30 cellular contexts compared by ENCODE assay signal in genomic region chr10:35396560-35397434, GRCh38.
DNase-seq lines count a peak whose midpoint lies in the region; ATAC-seq and TF ChIP-seq lines count a peak whose summit lies in the region.
"Had no signal": no experiment of that assay in that cellular context is flagged by ENCODE, and none has a peak within 500 bp of the region (broad histone marks: within the 10 kb centered on the region; RNA-seq: fewer than 3 reads in every experiment).

No MANE protein-coding gene starts in this region.

- no peak overlapping the region for H3T11ph ChIP-seq in H9 (ENCODE audit: low read length)

- H3K4me1 ChIP-seq in H9 (ENCODE audit: insufficient read depth, low read length) (peaks cover 27% of the 10 kb centered on the region; the same call in 1 of the 2 replicates), endodermal cell (ENCODE audit: control insufficient read depth, insufficient read depth, low read length) (peaks cover 28% of the 10 kb centered on the region)
- H3K4me1 ChIP-seq: uterus had no signal

- no peak overlapping the region for H2BK5ac ChIP-seq in H9 (ENCODE audit: insufficient read length, low read length)

- no peak for DNase-seq in CD14-positive monocyte (ENCODE audit: low spot score)
- no peak for DNase-seq in H9
- peak; percentile 47 for DNase-seq in endodermal cell
- no peak for DNase-seq in nephron progenitor cell
- DNase-seq in NCI-H446 (lab: John Stamatoyannopoulos, UW), result no peak
- no peak for DNase-seq in DMS114 treated with DMSO at 0.1 percent for 48 hours (lab: John Stamatoyannopoulos, UW; ENCODE audit: unreplicated experiment)
- DNase-seq: activated CD4-positive, alpha-beta T cell treated with anti-CD3 and anti-CD28 coated beads for 36 hours; activated CD8-positive, alpha-beta memory T cell treated with anti-CD3 and anti-CD28 coated beads for 24 hours; activated effector memory CD4-positive, alpha-beta T cell treated with anti-CD3 and anti-CD28 coated beads, Interleukin-2, amount 50 U/mL, for 16 hours; activated naive CD8-positive, alpha-beta T cell treated with anti-CD3 and anti-CD28 coated beads, Interleukin-2, amount 10 ng/mL, durations not matched to agents 7 days and 5 days; CD4-positive, alpha-beta T cell; gastrocnemius medialis; HFFc6; left lung; NCI-H187 treated with DMSO at 0.1 percent for 48 hours; posterior cingulate gyrus; SK-N-SH; stimulated activated CD4-positive, alpha-beta T cell treated with anti-CD3 and anti-CD28 coated beads, Interleukin-12 subunit alpha, Interleukin-12 subunit beta, amount 100 ng/mL, for 4 hours; stimulated activated CD4-positive, alpha-beta T cell treated with anti-CD3 and anti-CD28 coated beads, Interleukin-4, amount 100 ng/mL, for 1 hour; stimulated activated naive B cell treated with anti-CD40 and anti-IgM and Interleukin-4, amounts not matched to agents 10 μg/mL and 1 μg/mL and 100 μg/mL, for 72 hours; uterus had no signal

- no peak overlapping the region for H2AK5ac ChIP-seq in H9 (ENCODE audit: insufficient read length, low read length)

- H3K4me3 Mint-ChIP-seq in CD14-positive monocyte, result no peak overlapping the region
- H3K4me3 Mint-ChIP-seq in H9, result no peak overlapping the region; a peak in 1 of 5 replicates
- H3K4me3 Mint-ChIP-seq in endodermal cell, result no peak overlapping the region
- no peak overlapping the region for H3K4me3 Mint-ChIP-seq in nephron progenitor cell
- H3K4me3 Mint-ChIP-seq: activated CD4-positive, alpha-beta T cell treated with anti-CD3 and anti-CD28 coated beads for 36 hours; activated naive CD8-positive, alpha-beta T cell treated with anti-CD3 and anti-CD28 coated beads, Interleukin-2, amount 10 ng/mL, durations not matched to agents 7 days and 5 days; CD4-positive, alpha-beta T cell; central memory CD8-positive, alpha-beta T cell; dendritic cell treated with granulocyte-macrophage colony-stimulating factor and Interleukin-4, amounts not matched to agents 40 ng/mL and 50 ng/mL, for 4 days; HFFc6; natural killer cell treated with Interleukin-12 subunit alpha and Interleukin-12 subunit beta and Interleukin-15 and Interleukin-18, amount 100 ng/mL, for 72 hours; stimulated activated naive B cell treated with anti-CD40 and anti-IgM and Interleukin-4, amounts not matched to agents 10 μg/mL and 1 μg/mL and 100 μg/mL, for 72 hours; T-helper 1 cell treated with Interleukin-12 subunit alpha and Interleukin-12 subunit beta and Interleukin-4 antibody, amounts not matched to agents 30 μg/mL and 1 μg/mL, for 36 hours had no signal

- peaks cover 15% of the 10 kb centered on the region for H3K79me1 ChIP-seq in H9 (ENCODE audit: insufficient read depth, low read depth, low read length, poor library complexity, severe bottlenecking)

- H3K27ac Mint-ChIP-seq in CD14-positive monocyte, result peak overlapping the region in 5 of 7 donors; percentile 14 to 54 (median 42)
- H3K27ac Mint-ChIP-seq in H9, result peak overlapping the region; percentile 33 to 66 (median 65); a peak in 5 of 7 replicates
- H3K27ac Mint-ChIP-seq in endodermal cell, result no peak overlapping the region
- peak overlapping the region; percentile 47 for H3K27ac Mint-ChIP-seq in nephron progenitor cell
- H3K27ac Mint-ChIP-seq: activated CD4-positive, alpha-beta T cell treated with anti-CD3 and anti-CD28 coated beads for 36 hours; activated naive CD8-positive, alpha-beta T cell treated with anti-CD3 and anti-CD28 coated beads, Interleukin-2, amount 10 ng/mL, durations not matched to agents 7 days and 5 days; CD4-positive, alpha-beta T cell; dendritic cell treated with granulocyte-macrophage colony-stimulating factor and Interleukin-4, amounts not matched to agents 40 ng/mL and 50 ng/mL, for 4 days; HFFc6; natural killer cell treated with Interleukin-12 subunit alpha and Interleukin-12 subunit beta and Interleukin-15 and Interleukin-18, amount 100 ng/mL, for 72 hours; stimulated activated naive B cell treated with anti-CD40 and anti-IgM and Interleukin-4, amounts not matched to agents 10 μg/mL and 1 μg/mL and 100 μg/mL, for 72 hours; T-helper 1 cell treated with Interleukin-12 subunit alpha and Interleukin-12 subunit beta and Interleukin-4 antibody, amounts not matched to agents 30 μg/mL and 1 μg/mL, for 36 hours had no signal

- no peaks in the 10 kb centered on the region for H4K20me1 ChIP-seq in H9 (ENCODE audit: control insufficient read depth, insufficient read depth, insufficient read length)

- no peak overlapping the region for H4K5ac ChIP-seq in H9 (ENCODE audit: insufficient read length, low read depth, low read length)

- H2BK15ac ChIP-seq in H9 (ENCODE audit: low read depth, low read length), result no peak overlapping the region; the same call in 1 of the 2 replicates

- peaks cover 2% of the 10 kb centered on the region in 2 donors for H3K36me3 Mint-ChIP-seq in CD14-positive monocyte
- peaks cover 0 to 1% (median under 1%) of the 10 kb centered on the region in 3 experiments; a peak in 4 of 7 replicates for H3K36me3 Mint-ChIP-seq in H9 (ENCODE audit: insufficient read depth in 1 of 3, low read depth in 3 of 3)
- no peaks in the 10 kb centered on the region for H3K36me3 Mint-ChIP-seq in endodermal cell (ENCODE audit: low read depth)
- H3K36me3 Mint-ChIP-seq in nephron progenitor cell (ENCODE audit: low read depth), result no peaks in the 10 kb centered on the region

- intact Hi-C loops in CD14-positive monocyte (cut with micrococcal nuclease), result no loop called here

- H3K23me2 ChIP-seq in H9 (ENCODE audit: insufficient read length, low read depth, low read length, poor library complexity, severe bottlenecking), result no peaks in the 10 kb centered on the region

- H3K4ac ChIP-seq in H9 (ENCODE audit: low read depth, low read length), result no peak overlapping the region

- no peak for TF ChIP-seq CTCF in CD14-positive monocyte (IDR thresholded peaks at IDR 0.05)
- TF ChIP-seq CTCF in H9 (conservative IDR thresholded peaks at IDR 0.05), result no peak
- no peak for TF ChIP-seq CTCF in endodermal cell (conservative IDR thresholded peaks at IDR 0.05)
- TF ChIP-seq CTCF in nephron progenitor cell (IDR thresholded peaks at IDR 0.05), result no peak

- no peak overlapping the region for H2BK20ac ChIP-seq in H9 (ENCODE audit: low read depth, low read length, poor library complexity, severe bottlenecking)

- H3K9me3 Mint-ChIP-seq in CD14-positive monocyte (peaks cover 0 to 3% (median 0%) of the 10 kb centered on the region in 7 donors), H9 (peaks cover 0 to under 1% of the 10 kb centered on the region in 2 experiments; a peak in 2 of 5 replicates), endodermal cell (peaks cover under 1% of the 10 kb centered on the region), nephron progenitor cell (peaks cover 1% of the 10 kb centered on the region)
- H3K9me3 Mint-ChIP-seq: activated naive CD8-positive, alpha-beta T cell treated with anti-CD3 and anti-CD28 coated beads, Interleukin-2, amount 10 ng/mL, durations not matched to agents 7 days and 5 days; central memory CD8-positive, alpha-beta T cell; natural killer cell treated with Interleukin-12 subunit alpha and Interleukin-12 subunit beta and Interleukin-15 and Interleukin-18, amount 100 ng/mL, for 72 hours; stimulated activated naive B cell treated with anti-CD40 and anti-IgM and Interleukin-4, amounts not matched to agents 10 μg/mL and 1 μg/mL and 100 μg/mL, for 72 hours had no signal

- no peak overlapping the region for H3K4me3 ChIP-seq in endodermal cell (ENCODE audit: low read length)
- H3K4me3 ChIP-seq: gastrocnemius medialis, left lung, thoracic aorta, uterus had no signal

- H3K27me3 Mint-ChIP-seq in CD14-positive monocyte (ENCODE audit: low read depth in 3 of 3) (no peaks in the 10 kb centered on the region), H9 (ENCODE audit: low read depth) (no peaks in the 10 kb centered on the region), endodermal cell (ENCODE audit: insufficient read depth) (no peaks in the 10 kb centered on the region), nephron progenitor cell (ENCODE audit: low read depth, poor library complexity) (no peaks in the 10 kb centered on the region)
- H3K27me3 Mint-ChIP-seq: activated CD4-positive, alpha-beta T cell treated with anti-CD3 and anti-CD28 coated beads for 36 hours; activated naive CD8-positive, alpha-beta T cell treated with anti-CD3 and anti-CD28 coated beads, Interleukin-2, amount 10 ng/mL, durations not matched to agents 7 days and 5 days; CD4-positive, alpha-beta T cell; central memory CD8-positive, alpha-beta T cell; dendritic cell treated with granulocyte-macrophage colony-stimulating factor and Interleukin-4, amounts not matched to agents 40 ng/mL and 50 ng/mL, for 4 days; natural killer cell treated with Interleukin-12 subunit alpha and Interleukin-12 subunit beta and Interleukin-15 and Interleukin-18, amount 100 ng/mL, for 72 hours; stimulated activated naive B cell treated with anti-CD40 and anti-IgM and Interleukin-4, amounts not matched to agents 10 μg/mL and 1 μg/mL and 100 μg/mL, for 72 hours had no signal

- no peak overlapping the region for H3K56ac ChIP-seq in H9 (ENCODE audit: insufficient read length, low read depth, low read length)

- H2AFZ ChIP-seq in H9 (ENCODE audit: low read length), result no peak overlapping the region

- no peak overlapping the region for H3K23ac ChIP-seq in H9 (ENCODE audit: insufficient read length, low read depth, low read length)

- H4K8ac ChIP-seq in H9 (replicated peaks; ENCODE audit: insufficient read length, low read depth, low read length), result no peak overlapping the region

- no peak for ATAC-seq in HG03354 (IDR thresholded peaks at IDR 0.05; ENCODE audit: poor library complexity, severe bottlenecking, unreplicated experiment)
- ATAC-seq: activated CD4-positive, alpha-beta T cell treated with anti-CD3 and anti-CD28 coated beads for 36 hours; gastrocnemius medialis; left lung; natural killer cell treated with Interleukin-12 subunit alpha and Interleukin-12 subunit beta and Interleukin-15 and Interleukin-18, amount 100 ng/mL, for 72 hours; sciatic nerve; stimulated activated naive B cell treated with anti-CD40 and anti-IgM and Interleukin-4, amounts not matched to agents 10 μg/mL and 1 μg/mL and 100 μg/mL, for 72 hours had no signal

- peak overlapping the region; percentile 60 for H3K18ac ChIP-seq in H9 (ENCODE audit: insufficient read length, low read depth, low read length)

- H3K9me3 ChIP-seq in H9 (ENCODE audit: control insufficient read depth, low read depth, low read length) (no peaks in the 10 kb centered on the region), endodermal cell (ENCODE audit: control insufficient read depth, low read length) (no peaks in the 10 kb centered on the region)
- H3K9me3 ChIP-seq: gastrocnemius medialis, left lung, SK-N-SH, thoracic aorta, uterus had no signal

- H2BK120ac ChIP-seq in H9 (ENCODE audit: low read depth, low read length, poor library complexity, severe bottlenecking), result no peak overlapping the region

- peaks cover 17% of the 10 kb centered on the region; the same call in 1 of the 2 replicates for H3K79me2 ChIP-seq in H9 (ENCODE audit: insufficient read depth, low read length)

- H3K27ac ChIP-seq in H9 (ENCODE audit: insufficient read length, low read depth, low read length), result no peak overlapping the region
- no peak overlapping the region for H3K27ac ChIP-seq in endodermal cell (ENCODE audit: low read depth, low read length)
- H3K27ac ChIP-seq: HL-60, left lung, RWPE1, thoracic aorta, uterus had no signal

- H2BK12ac ChIP-seq in H9 (ENCODE audit: insufficient read length, low read depth, low read length), result no peak overlapping the region

- H3K4me1 Mint-ChIP-seq in CD14-positive monocyte (peaks cover 49% of the 10 kb centered on the region), H9 (peaks cover 79 to 82% of the 10 kb centered on the region in 2 experiments), endodermal cell (peaks cover 71% of the 10 kb centered on the region), nephron progenitor cell (peaks cover 81% of the 10 kb centered on the region)
- H3K4me1 Mint-ChIP-seq: activated naive CD8-positive, alpha-beta T cell treated with anti-CD3 and anti-CD28 coated beads, Interleukin-2, amount 10 ng/mL, durations not matched to agents 7 days and 5 days had no signal

- H3K36me3 ChIP-seq in endodermal cell (ENCODE audit: control insufficient read depth, insufficient read depth, low read length), result no peaks in the 10 kb centered on the region
- H3K36me3 ChIP-seq: gastrocnemius medialis, left lung, thoracic aorta, uterus had no signal

- WGBS in H9 (ENCODE audit: extremely low coverage, insufficient read length, low lambda C conversion rate), result no CpG with 5 or more reads among the region's 12 CpGs
- 86 to 92% methylated on average over 6 to 12 of the region's 12 CpGs for WGBS in endodermal cell (ENCODE audit: insufficient coverage in 1 of 2, insufficient read length in 1 of 2), 2 experiments

- H3K14ac ChIP-seq in H9 (ENCODE audit: insufficient read depth, low read length), result peak overlapping the region; percentile 77; the same call in 1 of the 2 replicates

- H4K91ac ChIP-seq in H9 (ENCODE audit: insufficient read length, low read depth, low read length), result no peak overlapping the region

- H3K27me3 ChIP-seq in H9 (ENCODE audit: insufficient read depth, low read length) (no peaks in the 10 kb centered on the region), endodermal cell (ENCODE audit: control insufficient read depth, insufficient read depth, low read length, poor library complexity, severe bottlenecking) (no peaks in the 10 kb centered on the region)
- H3K27me3 ChIP-seq: gastrocnemius medialis, left lung, uterus had no signal

- no peak overlapping the region for H3K4me2 ChIP-seq in H9 (ENCODE audit: insufficient read depth, insufficient read length, low read length)
- H3K4me2 ChIP-seq: SK-N-SH had no signal

- H3K9ac ChIP-seq in H9 (ENCODE audit: extremely low read depth, insufficient read length, low read length) (no peak overlapping the region), endodermal cell (ENCODE audit: extremely low read depth, low read length, poor library complexity, severe bottlenecking) (no peak overlapping the region)
- H3K9ac ChIP-seq: SK-N-SH had no signal
